In the genomic region with DNA sequence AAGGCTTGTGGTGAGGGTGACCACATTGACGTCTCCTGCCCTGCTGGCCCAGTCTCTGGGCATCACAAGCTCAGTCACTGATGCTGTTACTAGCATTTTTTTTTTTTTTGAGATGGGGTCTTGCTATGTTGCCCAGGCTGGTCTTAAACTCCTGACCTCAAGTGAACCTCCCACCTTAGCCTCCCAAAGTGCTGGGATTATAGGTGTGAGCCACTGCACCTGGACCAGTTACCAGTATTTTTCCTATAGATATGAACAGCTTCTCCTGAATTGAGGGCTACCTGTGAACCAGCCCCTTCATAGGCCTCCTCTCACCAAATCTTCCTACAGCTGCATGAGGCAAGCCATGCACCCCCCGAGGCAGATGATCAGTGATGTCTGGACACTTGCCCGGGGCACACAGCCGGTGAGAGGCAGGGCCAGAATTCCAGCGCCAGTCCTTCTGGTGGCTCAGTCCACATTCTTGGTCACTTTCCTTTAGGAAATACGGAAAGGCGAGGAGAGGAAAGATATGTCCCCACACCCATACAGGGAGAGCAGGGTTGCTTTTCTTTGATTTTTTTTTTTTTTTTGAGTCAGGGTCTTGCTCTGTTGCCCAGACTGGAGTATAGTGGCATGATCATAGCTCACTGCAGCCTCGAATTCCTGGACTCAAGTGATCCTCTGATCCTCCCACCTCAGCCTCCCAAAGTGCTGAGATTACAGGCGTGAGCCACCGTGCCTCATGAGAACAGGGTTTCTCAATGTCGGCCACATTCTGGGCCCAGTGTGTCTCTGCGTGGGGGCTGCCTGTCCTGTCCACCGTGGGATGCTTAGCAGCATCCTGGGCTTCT, we compare ENCODE assay signal across 26 cellular contexts. TPM values are rescaled to one million over a fixed set of nuclear protein-coding genes. Genes with fewer than 3 reads are reported as not detected.
A peak's percentile ranks its signal among the peaks of the same experiment; 100 is the strongest.
DNase-seq lines count a peak whose midpoint lies in the region; ATAC-seq, FAIRE-seq and TF ChIP-seq lines count a peak whose summit lies in the region.
"Had no signal": no experiment of that assay in that cellular context is flagged by ENCODE, and none has a peak within 500 bp of the region (broad histone marks: within the 10 kb centered on the region; RNA-seq: fewer than 3 reads in every experiment).

No MANE protein-coding gene starts in this region.

- H3K9ac ChIP-seq in SK-N-SH, result no peak overlapping the region
- no peak overlapping the region for H3K9ac ChIP-seq in K562 (ENCODE audit: insufficient read depth in 1 of 2, low read depth in 2 of 2, low read length in 2 of 2)
- no peak overlapping the region for H3K9ac ChIP-seq in neural progenitor cell

- TF ChIP-seq CTCF in SK-N-SH (IDR thresholded peaks at IDR 0.05), result no peak
- no peak for TF ChIP-seq CTCF in K562 (IDR thresholded peaks at IDR 0.05 in 2 of 3, conservative IDR thresholded peaks at IDR 0.05 in 1 of 3; ENCODE audit: insufficient read depth in 2 of 3, low read depth in 1 of 3, low read length in 3 of 3)
- TF ChIP-seq CTCF in neural progenitor cell (IDR thresholded peaks at IDR 0.05), result no peak

- no peak overlapping the region for H2AFZ ChIP-seq in SK-N-SH (ENCODE audit: low read depth)
- 0 out of 2 replicates have a peak overlapping the region, but pooled peaks have one; percentile 45 for H2AFZ ChIP-seq in K562 (ENCODE audit: low read depth, low read length)
- no peak overlapping the region for H2AFZ ChIP-seq in neural progenitor cell (replicated peaks)

- H3K27me3 Mint-ChIP-seq in neural progenitor cell (ENCODE audit: insufficient read depth, low read depth), result peaks cover 6% of the 10 kb centered on the region
- H3K27me3 Mint-ChIP-seq in stimulated activated memory B cell treated with anti-CD40 and anti-IgM and Interleukin-4, amounts not matched to agents 10 μg/mL and 1 μg/mL and 100 μg/mL, for 72 hours, result peaks cover 7% of the 10 kb centered on the region
- H3K27me3 Mint-ChIP-seq: CD8-positive, alpha-beta memory T cell; IgD-negative memory B cell had no signal

- H3K36me3 ChIP-seq in SK-N-SH (replicated peaks in 1 of 2; ENCODE audit: control insufficient read depth in 1 of 2, insufficient read depth in 2 of 2, low read length in 1 of 2) (no peaks in the 10 kb centered on the region), K562 (ENCODE audit: control insufficient read depth, insufficient read depth, low read length) (no peaks in the 10 kb centered on the region), neural progenitor cell (no peaks in the 10 kb centered on the region)
- H3K36me3 ChIP-seq: BE2C had no signal

- in situ Hi-C loops in K562 (cut with MboI), result no loop called here

- H3K79me2 ChIP-seq in SK-N-SH (ENCODE audit: insufficient read depth) (no peaks in the 10 kb centered on the region), K562 (ENCODE audit: control insufficient read depth, insufficient read depth, low read length) (no peaks in the 10 kb centered on the region), neural progenitor cell (ENCODE audit: low read depth) (no peaks in the 10 kb centered on the region)

- no peak for TF ChIP-seq EP300 in SK-N-SH (IDR thresholded peaks at IDR 0.05; ENCODE audit: borderline replicate concordance in 1 of 2, low read depth in 1 of 2, low read length in 1 of 2)
- TF ChIP-seq EP300 in K562 (IDR thresholded peaks at IDR 0.05; ENCODE audit: low read length), result no peak

- CTCF ChIA-PET in SK-N-SH (lab: Yijun Ruan, JAX) (interaction anchor here (1.2 to 20.6 kb wide), 4 partner anchors 8 to 82 kb away, joined by 3 to 807 read pairs (median 24); a partner anchor contains a TSS), K562 (lab: Yijun Ruan, JAX; ENCODE audit: low intra/inter-chr PET ratio) (no interaction called here)

- H3K9me3 ChIP-seq in SK-N-SH, result no peaks in the 10 kb centered on the region
- no peaks in the 10 kb centered on the region for H3K9me3 ChIP-seq in K562 (replicated peaks; ENCODE audit: control insufficient read depth, insufficient read depth, low read depth, low read length)
- no peaks in the 10 kb centered on the region for H3K9me3 ChIP-seq in neural progenitor cell (ENCODE audit: low read depth)
- H3K9me3 ChIP-seq: BE2C had no signal

- TF ChIP-seq RAD21 in SK-N-SH (IDR thresholded peaks at IDR 0.05; ENCODE audit: low read length) (no peak), K562 (CRISPR knock-in tag; conservative IDR thresholded peaks at IDR 0.05 in 1 of 2, IDR thresholded peaks at IDR 0.05 in 1 of 2) (no peak)

- peak overlapping the region; percentile 66 for H3K27ac Mint-ChIP-seq in neural progenitor cell
- no peak overlapping the region for H3K27ac Mint-ChIP-seq in stimulated activated effector memory CD8-positive, alpha-beta T cell treated with anti-CD3 and anti-CD28 coated beads, Interleukin-12 subunit alpha, Interleukin-12 subunit beta, amount 100 ng/mL, for 72 hours
- H3K27ac Mint-ChIP-seq in stimulated activated memory B cell treated with anti-CD40 and anti-IgM and Interleukin-4, amounts not matched to agents 10 μg/mL and 1 μg/mL and 100 μg/mL, for 72 hours, result no peak overlapping the region
- H3K27ac Mint-ChIP-seq: CD8-positive, alpha-beta memory T cell; HFFc6 had no signal

- no peaks in the 10 kb centered on the region for H3K36me3 Mint-ChIP-seq in neural progenitor cell
- H3K36me3 Mint-ChIP-seq in stimulated activated effector memory CD8-positive, alpha-beta T cell treated with anti-CD3 and anti-CD28 coated beads, Interleukin-12 subunit alpha, Interleukin-12 subunit beta, amount 100 ng/mL, for 72 hours, result no peaks in the 10 kb centered on the region
- H3K36me3 Mint-ChIP-seq in stimulated activated memory B cell treated with anti-CD40 and anti-IgM and Interleukin-4, amounts not matched to agents 10 μg/mL and 1 μg/mL and 100 μg/mL, for 72 hours, result no peaks in the 10 kb centered on the region
- H3K36me3 Mint-ChIP-seq: CD14-positive monocyte; CD8-positive, alpha-beta memory T cell; IgD-negative memory B cell had no signal

- peaks cover 9% of the 10 kb centered on the region for H3K4me1 Mint-ChIP-seq in neural progenitor cell
- no peaks in the 10 kb centered on the region for H3K4me1 Mint-ChIP-seq in stimulated activated effector memory CD8-positive, alpha-beta T cell treated with anti-CD3 and anti-CD28 coated beads, Interleukin-12 subunit alpha, Interleukin-12 subunit beta, amount 100 ng/mL, for 72 hours
- peaks cover 5% of the 10 kb centered on the region for H3K4me1 Mint-ChIP-seq in stimulated activated memory B cell treated with anti-CD40 and anti-IgM and Interleukin-4, amounts not matched to agents 10 μg/mL and 1 μg/mL and 100 μg/mL, for 72 hours
- H3K4me1 Mint-ChIP-seq: CD8-positive, alpha-beta memory T cell; IgD-negative memory B cell had no signal

- H3K9me2 ChIP-seq in SK-N-SH, result no peaks in the 10 kb centered on the region

- H3K4me2 ChIP-seq in SK-N-SH (no peak overlapping the region), K562 (ENCODE audit: insufficient read depth, low read length) (no peak overlapping the region), neural progenitor cell (no peak overlapping the region)

- no peaks in the 10 kb centered on the region for H3K9me3 Mint-ChIP-seq in neural progenitor cell
- no peaks in the 10 kb centered on the region for H3K9me3 Mint-ChIP-seq in stimulated activated effector memory CD8-positive, alpha-beta T cell treated with anti-CD3 and anti-CD28 coated beads, Interleukin-12 subunit alpha, Interleukin-12 subunit beta, amount 100 ng/mL, for 72 hours
- H3K9me3 Mint-ChIP-seq in stimulated activated memory B cell treated with anti-CD40 and anti-IgM and Interleukin-4, amounts not matched to agents 10 μg/mL and 1 μg/mL and 100 μg/mL, for 72 hours, result no peaks in the 10 kb centered on the region
- H3K9me3 Mint-ChIP-seq: CD8-positive, alpha-beta memory T cell; HFFc6; IgD-negative memory B cell had no signal

- FAIRE-seq in K562 (lab: Jason Lieb, UNC), result no peak
- FAIRE-seq: GM12891, H54 had no signal

- no peaks in the 10 kb centered on the region for H3K9me1 ChIP-seq in K562 (ENCODE audit: control insufficient read depth, insufficient read depth, low read length)

- no peaks in the 10 kb centered on the region for H4K20me1 ChIP-seq in SK-N-SH (ENCODE audit: insufficient read depth)
- H4K20me1 ChIP-seq in K562 (replicated peaks; ENCODE audit: control insufficient read depth, insufficient read depth, low read length), result no peaks in the 10 kb centered on the region
- H4K20me1 ChIP-seq in neural progenitor cell (ENCODE audit: low read depth), result no peaks in the 10 kb centered on the region

- BruUV-seq in K562 (replicated peaks; lab: Mats Ljungman, UMichigan), result no TSS peak

- H3K27ac ChIP-seq in SK-N-SH (ENCODE audit: low read depth in 2 of 2, low read length in 1 of 2), result no peak overlapping the region
- no peak overlapping the region for H3K27ac ChIP-seq in K562 (ENCODE audit: extremely low read depth, low read depth, low read length)
- H3K27ac ChIP-seq in neural progenitor cell, result no peak overlapping the region
- H3K27ac ChIP-seq: 22Rv1 had no signal

- ATAC-seq in SK-N-SH treated with all-trans-retinoic acid at 6 μM for 48 hours (peak; percentile 25; the same call in 1 of the 3 replicates), K562 (no peak)
- no peak for ATAC-seq in stimulated activated effector memory CD8-positive, alpha-beta T cell treated with anti-CD3 and anti-CD28 coated beads, Interleukin-12 subunit alpha, Interleukin-12 subunit beta, amount 100 ng/mL, for 72 hours
- ATAC-seq in stimulated activated memory B cell treated with anti-CD40 and anti-IgM and Interleukin-4, amounts not matched to agents 10 μg/mL and 1 μg/mL and 100 μg/mL, for 72 hours, result no peak

- H3K4me3 ChIP-seq in SK-N-SH (ENCODE audit: low read depth in 2 of 2, low read length in 1 of 2), result no peak overlapping the region
- no peak overlapping the region for H3K4me3 ChIP-seq in K562
- H3K4me3 ChIP-seq in neural progenitor cell, result no peak overlapping the region

- no peak for DNase-seq in SK-N-SH
- DNase-seq in K562 (ENCODE audit: extremely low read depth in 1 of 4, low spot score in 3 of 4), result no peak
- no peak for DNase-seq in neural progenitor cell (ENCODE audit: low spot score)
- no peak for DNase-seq in stimulated activated effector memory CD8-positive, alpha-beta T cell treated with anti-CD3 and anti-CD28 coated beads, Interleukin-12 subunit alpha, Interleukin-12 subunit beta, amount 100 ng/mL, for 72 hours (ENCODE audit: low spot score in 2 of 2)
- no peak for DNase-seq in activated effector memory CD4-positive, alpha-beta T cell treated with Interleukin-2 at 50 U/mL for 16 hours
- DNase-seq: BE2C; CD8-positive, alpha-beta memory T cell; DMS 273 treated with DMSO at 0.1 percent for 48 hours; DMS79; EL; GF-D8; HFFc6; NCI-H1048; NCI-H1417; NCI-H1694 treated with DMSO at 0.1 percent for 48 hours; NCI-H2081; NCI-H2227 treated with DMSO at 0.1 percent for 48 hours; NCI-H526 treated with DMSO at 0.1 percent for 48 hours; SHP77 treated with DMSO at 0.1 percent for 48 hours had no signal

- H3K4me1 ChIP-seq in SK-N-SH (ENCODE audit: control insufficient read depth in 1 of 2, insufficient read depth in 2 of 2, low read depth in 1 of 2, low read length in 1 of 2), result peaks cover 0 to 11% of the 10 kb centered on the region in 2 experiments; a peak in 1 of 4 replicates
- peaks cover 5 to 13% of the 10 kb centered on the region in 2 experiments; a peak in 3 of 5 replicates for H3K4me1 ChIP-seq in K562 (replicated peaks in 1 of 2; ENCODE audit: control insufficient read depth in 2 of 2, insufficient read depth in 2 of 2, low read length in 2 of 2)
- peaks cover 7% of the 10 kb centered on the region for H3K4me1 ChIP-seq in neural progenitor cell

- POLR2A ChIA-PET in SK-N-SH (lab: Yijun Ruan, JAX), result no interaction called here
- POLR2A ChIA-PET in K562 (lab: Yijun Ruan, JAX), result interaction anchor here (0.7 to 2.1 kb wide), 4 partner anchors 73 to 166 kb away, joined by 4 to 7 read pairs (median 4); a partner anchor contains a TSS

- intact Hi-C loops in K562 (cut with micrococcal nuclease), result no loop called here

- 83% methylated on average over 9 of the region's 13 CpGs for WGBS in SK-N-SH (ENCODE audit: low lambda C conversion rate)
- WGBS in K562 (ENCODE audit: insufficient coverage, low coverage, missing lambda C conversion rate), result 34% methylated on average over 11 of the region's 13 CpGs

- TF ChIP-seq POLR2A in K562 (conservative IDR thresholded peaks at IDR 0.05), result no peak

- H3K27me3 ChIP-seq in SK-N-SH (ENCODE audit: insufficient read depth) (no peaks in the 10 kb centered on the region), K562 (ENCODE audit: control insufficient read depth in 2 of 2, insufficient read depth in 2 of 2, low read length in 2 of 2) (no peaks in the 10 kb centered on the region), neural progenitor cell (no peaks in the 10 kb centered on the region)
- H3K27me3 ChIP-seq: BE2C had no signal

- H3F3A ChIP-seq in SK-N-SH (replicated peaks; ENCODE audit: insufficient read depth) (no peaks in the 10 kb centered on the region), neural progenitor cell (ENCODE audit: low read depth) (no peaks in the 10 kb centered on the region)

- H3K4me3 Mint-ChIP-seq in neural progenitor cell, result no peak overlapping the region
- H3K4me3 Mint-ChIP-seq in stimulated activated effector memory CD8-positive, alpha-beta T cell treated with anti-CD3 and anti-CD28 coated beads, Interleukin-12 subunit alpha, Interleukin-12 subunit beta, amount 100 ng/mL, for 72 hours, result no peak overlapping the region
- no peak overlapping the region for H3K4me3 Mint-ChIP-seq in stimulated activated memory B cell treated with anti-CD40 and anti-IgM and Interleukin-4, amounts not matched to agents 10 μg/mL and 1 μg/mL and 100 μg/mL, for 72 hours
- H3K4me3 Mint-ChIP-seq: CD14-positive monocyte; CD8-positive, alpha-beta memory T cell; HFFc6; IgD-negative memory B cell had no signal

RNA-seq across cellular contexts. Expression of a gene that starts 50.7 kb away (rescaled TPM):
- 99.7 and 100 TPM in 2 replicates for polyA plus RNA-seq in SK-N-SH (2012; rRNA removed)
- polyA plus RNA-seq in SK-N-SH (2012; cell fraction: cytosol; rRNA removed), result 108 and 138 TPM in 2 replicates
- polyA plus RNA-seq in SK-N-SH (2012; cell fraction: nucleus; rRNA removed), result 79.8 and 106 TPM in 2 replicates
- 218 and 364 TPM in 2 replicates for total RNA-seq in K562 (2011; cell fraction: chromatin; rRNA removed; ENCODE audit: low replicate concordance)
- 115 and 134 TPM in 2 replicates for total RNA-seq in K562 (2011; cell fraction: nucleolus; rRNA removed)
- 295 and 429 TPM in 2 replicates for total RNA-seq in K562 (2011; cell fraction: nucleoplasm; rRNA removed)
- total RNA-seq in K562 (2014; rRNA removed), result 62.8 and 94.6 TPM in 2 replicates
- 93.0 and 107 TPM in 2 replicates for total RNA-seq in K562 (2014; rRNA removed; fragmentation: Illumina TruSeq; extraction: Trizol)
- 93.5 and 94.9 TPM in 2 replicates for total RNA-seq in K562 (2015; rRNA removed; fragmentation: Illumina TruSeq; extraction: Trizol)
- total RNA-seq in K562 (2021), result 113 and 119 TPM in 2 replicates
- polyA plus RNA-seq in K562 (2011; rRNA removed), result 112 and 129 TPM in 2 replicates
- 77.3 and 148 TPM in 2 replicates for polyA plus RNA-seq in K562 (2011; cell fraction: cytosol; rRNA removed)
- 118 and 127 TPM in 2 replicates for polyA plus RNA-seq in K562 (2011; cell fraction: nucleus; rRNA removed)
- 139 and 160 TPM in 2 replicates for polyA plus RNA-seq in K562 (2012)
- polyA plus RNA-seq in K562 (2014; fragmentation: Illumina TruSeq; extraction: Trizol), result 237 and 271 TPM in 2 replicates
- 100 to 1,000 TPM; 145 to 357 TPM for polyA plus RNA-seq in K562 (2014; fragmentation: Nextera tagmentation; extraction: Ambion mirVana)
- polyA plus RNA-seq in K562 (2014; rRNA removed), result 146 and 170 TPM in 2 replicates
- polyA minus RNA-seq in K562 (2011; rRNA and poly(A)+ RNA removed), result 132 and 142 TPM in 2 replicates
- polyA minus RNA-seq in K562 (2011; cell fraction: cytosol; rRNA and poly(A)+ RNA removed), result 41.7 and 44.1 TPM in 2 replicates
- polyA minus RNA-seq in K562 (2011; cell fraction: nucleus; rRNA and poly(A)+ RNA removed), result 67.2 and 111 TPM in 2 replicates
- total RNA-seq in neural progenitor cell (ENCODE audit: low replicate concordance), result 121 and 143 TPM in 2 replicates
